8 cellular contexts compared by ENCODE assay signal in the genomic region with DNA sequence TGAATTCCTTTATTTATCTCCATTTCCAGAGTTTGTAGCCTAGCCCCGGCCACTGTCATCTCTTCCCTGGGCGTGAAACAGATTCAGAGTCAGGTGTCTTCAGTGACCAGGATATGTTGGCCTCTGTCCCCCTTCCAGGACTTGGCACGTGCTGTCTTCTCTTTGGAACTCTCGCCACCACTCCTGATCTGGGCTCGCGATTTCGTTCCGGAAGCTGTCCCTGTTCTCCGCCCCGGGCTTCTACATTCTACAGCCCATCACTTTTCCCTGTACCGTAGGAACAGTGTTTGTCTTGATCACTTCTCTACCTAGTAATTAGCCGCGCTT. TPM values are rescaled to one million over a fixed set of nuclear protein-coding genes. Genes with fewer than 3 reads are reported as not detected.
DNase-seq lines count a peak whose midpoint lies in the region; ATAC-seq and TF ChIP-seq lines count a peak whose summit lies in the region.

No MANE protein-coding gene starts in this region.

- H3K4me3 ChIP-seq in GM12864 (ENCODE audit: low read depth, low read length) (peak overlapping the region; percentile 80), Panc1 (ENCODE audit: low read depth in 2 of 2, low read length in 2 of 2) (peak overlapping the region; percentile 69 to 92), mucosa of descending colon (peak overlapping the region; percentile 37)

- POLR2A ChIA-PET in Panc1 (lab: Charles Lee), result interaction anchor here (0.6 kb wide), 1 partner anchor 328 kb away, joined by 4 read pairs; no protein-coding TSS in a partner anchor

- TF ChIP-seq CTCF in GM12864 (IDR thresholded peaks at IDR 0.05; ENCODE audit: low read depth, low read length, missing control alignments), result no peak
- no peak for TF ChIP-seq CTCF in Panc1 (IDR thresholded peaks at IDR 0.05)
- no peak for TF ChIP-seq CTCF in mucosa of descending colon (IDR thresholded peaks at IDR 0.05)

- BruUV-seq in Panc1 (replicated peaks; lab: Mats Ljungman, UMichigan), result no TSS peak

- CTCF ChIA-PET in Panc1 (lab: Charles Lee), result interaction anchor here (0.6 kb wide), 1 partner anchor 82 kb away, joined by 3 read pairs; the partner anchor contains the start of gene GGT7

- intact Hi-C loops in Panc1 (cut with micrococcal nuclease; ENCODE audit: unreplicated experiment), result no loop called here
- intact Hi-C loops in mucosa of descending colon (cut with DNase I, micrococcal nuclease), result loop anchor here in 1 of 2 donors (2.0 kb wide), 1 partner anchor 80 kb away; no protein-coding TSS in a partner anchor

- peak; percentile 24 for ATAC-seq in Panc1
- ATAC-seq in mucosa of descending colon, result peak; percentile 38
- ATAC-seq in HG03378 (IDR thresholded peaks at IDR 0.05; ENCODE audit: unreplicated experiment), result no peak
- ATAC-seq in GM18873 (IDR thresholded peaks at IDR 0.05; ENCODE audit: low FRiP score, unreplicated experiment), result no peak

- DNase-seq in ACHN (peak; percentile 47), GM12864 (ENCODE audit: low read depth) (no peak), Panc1 (ENCODE audit: low read depth, low spot score) (no peak), dermis blood vessel endothelial cell (peak; percentile 53), mucosa of descending colon (peak; percentile 52 to 67 (median 62)), NCI-H1048 (lab: John Stamatoyannopoulos, UW) (no peak)

- H3K27me3 ChIP-seq in Panc1 (ENCODE audit: control insufficient read depth, insufficient read depth, low read length), result no peaks in the 10 kb centered on the region

- H3K4me1 ChIP-seq in Panc1 (ENCODE audit: control insufficient read depth, insufficient read depth, low read length) (peaks cover 11% of the 10 kb centered on the region), mucosa of descending colon (ENCODE audit: low read depth) (peaks cover 20% of the 10 kb centered on the region)

- in situ Hi-C loops in ACHN (cut with HindIII; ENCODE audit: low pct_ligation_motif_present, low pct_unique_long_range_greater_than_20kb, low sequenced_read_pairs) (no loop called here), Panc1 (cut with HindIII; ENCODE audit: low pct_unique_long_range_greater_than_20kb, low sequenced_read_pairs) (no loop called here)

- 0 out of 2 replicates have a peak, but pooled peaks cover 2% of the 10 kb centered on the region for H3K36me3 ChIP-seq in Panc1 (ENCODE audit: control insufficient read depth, insufficient read depth, low read length)
- H3K36me3 ChIP-seq in mucosa of descending colon (ENCODE audit: low read depth), result no peaks in the 10 kb centered on the region

- no peaks in the 10 kb centered on the region for H3K9me3 ChIP-seq in Panc1 (ENCODE audit: control insufficient read depth, insufficient read depth, low read depth, low read length)
- H3K9me3 ChIP-seq in mucosa of descending colon, result no peaks in the 10 kb centered on the region

- H3K27ac ChIP-seq in Panc1 (ENCODE audit: low read length), result peak overlapping the region; percentile 93

RNA-seq across cellular contexts. Expression of gene GSS, which starts 0.7 kb away (rescaled TPM):
- 64.8 TPM for total RNA-seq in Panc1 (2021; ENCODE audit: unreplicated experiment)
- polyA plus RNA-seq in Panc1 (2012; ENCODE audit: insufficient read length), result 74.7 TPM
- total RNA-seq in dermis blood vessel endothelial cell, result 73.7 and 88.7 TPM in 2 replicates
- 10 to 100 TPM; 45.2 to 97.3 (median 91.8) TPM for total RNA-seq in mucosa of descending colon

RNA-seq across cellular contexts. Expression of gene MYH7B, which starts 0.8 kb away (rescaled TPM):
- total RNA-seq in Panc1 (2021; ENCODE audit: unreplicated experiment) (0.59 TPM), dermis blood vessel endothelial cell (under 0.01 and 0.17 TPM in 2 replicates), mucosa of descending colon (1 to 10 TPM in 1 of 3 donors, under 1 TPM in 2; 0.76 to 1.9 (median 0.99) TPM)
- polyA plus RNA-seq in Panc1 (2012; ENCODE audit: insufficient read length), result 1.2 TPM

Comparison
In these comparisons a context has a peak if more than half of its experiments do, and no peak if none do; other contexts are left out.
1. DNase-seq: peak in ACHN (single experiment), dermis blood vessel endothelial cell (single experiment) and mucosa of descending colon (3 of 3); none in GM12864 (single experiment), Panc1 (single experiment) and NCI-H1048 (single experiment).
2. ATAC-seq: peak in Panc1 (single experiment) and mucosa of descending colon (single experiment); none in HG03378 (single experiment) and GM18873 (single experiment).
3. Peak in every context shown above with its lines, with median percentiles within 50 percentile points of each other: H3K4me3 ChIP-seq.